In the genomic region with DNA sequence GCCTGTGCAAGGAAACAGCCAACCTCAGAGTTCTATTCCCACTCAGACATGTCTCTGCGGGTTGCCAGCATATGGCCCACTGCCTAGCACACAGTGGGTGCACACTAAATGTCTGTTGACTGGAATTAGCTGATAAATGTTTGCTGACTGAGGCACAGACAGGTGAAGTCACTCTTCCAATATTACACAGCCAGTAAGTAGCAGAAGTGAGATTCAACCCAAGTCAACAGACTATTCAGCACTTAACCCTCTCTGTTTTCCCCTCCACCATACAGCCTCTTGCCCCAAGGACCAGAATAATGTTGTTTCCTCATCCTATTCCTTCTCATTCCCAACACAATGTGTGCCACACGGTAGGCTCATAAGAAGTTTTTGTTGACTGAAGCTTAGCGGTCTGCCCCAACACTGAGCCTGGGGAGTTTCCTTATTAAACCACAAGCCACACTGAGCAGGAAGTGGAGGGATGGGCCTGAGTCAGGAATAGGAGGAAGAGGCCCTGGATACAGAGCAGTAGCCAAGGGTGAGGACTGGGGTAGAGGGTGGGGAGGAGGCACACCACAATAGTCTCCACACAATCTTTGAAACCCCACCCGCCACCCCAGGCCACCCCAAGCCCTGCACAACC, we compare ENCODE assay signal across 9 cellular contexts. TPM values are rescaled to one million over a fixed set of nuclear protein-coding genes. Genes with fewer than 3 reads are reported as not detected.
DNase-seq lines count a peak whose midpoint lies in the region; ATAC-seq, FAIRE-seq and TF ChIP-seq lines count a peak whose summit lies in the region.
"Had no signal": no experiment of that assay in that cellular context is flagged by ENCODE, and none has a peak within 500 bp of the region (broad histone marks: within the 10 kb centered on the region; RNA-seq: fewer than 3 reads in every experiment).

No MANE protein-coding gene starts in this region.

- peak; percentile 77 for ATAC-seq in GM12878
- peak in 3 of 4 donors; percentile 72 to 83 (median 80) for ATAC-seq in pancreas

- WGBS in GM12878 (ENCODE audit: insufficient coverage, insufficient replicate concordance, low lambda C conversion rate, missing lambda C conversion rate) = 18% methylated on average over 3 of the region's 4 CpGs
- 83 to 85% methylated on average over 4 of the region's 4 CpGs for WGBS in pancreas, 2 donors

- BruUV-seq in GM12878 (replicated peaks; lab: Mats Ljungman, UMichigan) = no TSS peak

- H3K4me2 ChIP-seq in GM12878 (ENCODE audit: control insufficient read depth, insufficient read depth) = peak overlapping the region; percentile 77

- intact Hi-C loops in GM12878 (cut with micrococcal nuclease; ENCODE audit: unreplicated experiment) (no loop called here), pancreas (cut with DNase I) (no loop called here), posterior vena cava (cut with DNase I) (no loop called here)

- TF ChIP-seq RAD21 in GM12878 (IDR thresholded peaks at IDR 0.05; ENCODE audit: insufficient read depth, low read depth, low read length) = no peak

- H3K9ac ChIP-seq in GM12878 (ENCODE audit: control insufficient read depth, insufficient read depth, low read length) = no peak overlapping the region

- TF ChIP-seq CTCF in NB4 (IDR thresholded peaks at IDR 0.05; ENCODE audit: low read depth, low read length) = no peak
- no peak for TF ChIP-seq CTCF in GM12878 (IDR thresholded peaks at IDR 0.05 in 2 of 3, conservative IDR thresholded peaks at IDR 0.05 in 1 of 3; ENCODE audit: control insufficient read depth in 2 of 3, extremely low read depth in 1 of 3, insufficient read depth in 1 of 3, low read depth in 3 of 3, low read length in 3 of 3)
- TF ChIP-seq CTCF in pancreas (IDR thresholded peaks at IDR 0.05) = no peak

- no peak for TF ChIP-seq EP300 in GM12878 (IDR thresholded peaks at IDR 0.05; ENCODE audit: borderline replicate concordance in 1 of 2, control insufficient read depth in 1 of 2, low read depth in 2 of 2, low read length in 2 of 2)

- no peaks in the 10 kb centered on the region for H4K20me1 ChIP-seq in GM12878 (ENCODE audit: control insufficient read depth, insufficient read depth)

- in situ Hi-C loops in GM12878 (cut with MboI) = no loop called here

- H3K9me3 ChIP-seq in GM12878 (replicated peaks; ENCODE audit: control insufficient read depth, insufficient read depth, low read length) (no peaks in the 10 kb centered on the region), pancreas (no peaks in the 10 kb centered on the region)
- H3K9me3 ChIP-seq: SJCRH30 had no signal

- SMC1A ChIA-PET in GM12878 (lab: Charles Lee; ENCODE audit: uncharacterized antibody, unreplicated experiment) = interaction anchor here (0.8 to 2.4 kb wide), 11 partner anchors 9 to 77 kb away, joined by 3 to 12 read pairs (median 4); no protein-coding TSS in a partner anchor

- H3K27ac ChIP-seq in GM12878 (ENCODE audit: control insufficient read depth, insufficient read depth) (no peak overlapping the region), pancreas (no peak overlapping the region)
- H3K27ac ChIP-seq: SJCRH30 had no signal

- TF ChIP-seq POLR2A in NB4 (IDR thresholded peaks at IDR 0.05; ENCODE audit: extremely low read depth, insufficient read length) (no peak), GM12878 (IDR thresholded peaks at IDR 0.05; ENCODE audit: low read depth, low read length) (no peak)

- RAD21 ChIA-PET in GM12878 (lab: Charles Lee; ENCODE audit: unreplicated experiment) = interaction anchor here (1.0 to 2.9 kb wide), 4 partner anchors 18 to 74 kb away, joined by 4 to 22 read pairs (median 5); partner anchors contain the start of gene IL10RA

- no peaks in the 10 kb centered on the region for H3K79me2 ChIP-seq in GM12878 (ENCODE audit: control insufficient read depth, insufficient read depth, low read length)

- H3K4me3 ChIP-seq in NB4 (ENCODE audit: low read depth, low read length) (no peak overlapping the region), GM12878 (no peak overlapping the region), pancreas (no peak overlapping the region)
- H3K4me3 ChIP-seq: SJCRH30 had no signal

- DNase-seq in activated CD4-positive, alpha-beta T cell treated with anti-CD3 and anti-CD28 coated beads for 48 hours = peak; percentile 48
- no peak for DNase-seq in activated CD4-positive, alpha-beta T cell treated with anti-CD3 and anti-CD28 coated beads, Interleukin-2, amount 50 U/mL, for 1 hour
- DNase-seq in NB4 (ENCODE audit: low read depth) (peak; percentile 89), GM12878 (ENCODE audit: low read depth, low spot score) (no peak), pancreas (no peak), COLO668 (lab: John Stamatoyannopoulos, UW; ENCODE audit: unreplicated experiment) (no peak), HEK293T (ENCODE audit: extremely low spot score) (no peak), posterior vena cava (ENCODE audit: low spot score) (no peak)
- DNase-seq: SJCRH30 had no signal

- POLR2A ChIA-PET in GM12878 (lab: Charles Lee) = interaction anchor here (1.1 to 2.0 kb wide), 3 partner anchors 10 to 16 kb away, joined by 3 to 9 read pairs (median 5); partner anchors contain the start of gene IL10RA
- POLR2A ChIA-PET in HEK293T (lab: Yijun Ruan, JAX) = no interaction called here

- CTCF ChIA-PET in GM12878 (lab: Yijun Ruan, JAX) (interaction anchor here (1.0 to 1.7 kb wide), 8 partner anchors 9 to 163 kb away, joined by 3 to 8 read pairs (median 4); no protein-coding TSS in a partner anchor), HEK293T (lab: Yijun Ruan, JAX) (interaction anchor here (1.9 kb wide), 1 partner anchor 24 kb away, joined by 5 read pairs; no protein-coding TSS in a partner anchor)

- H3K27me3 ChIP-seq in GM12878 (replicated peaks in 1 of 2; ENCODE audit: control insufficient read depth in 2 of 2, insufficient read depth in 2 of 2, low read length in 1 of 2) = no peaks in the 10 kb centered on the region
- no peaks in the 10 kb centered on the region for H3K27me3 ChIP-seq in pancreas
- H3K27me3 ChIP-seq: SJCRH30 had no signal

- FAIRE-seq in GM12878 (lab: Jason Lieb, UNC) (peak; percentile 83), pancreas (lab: Jason Lieb, UNC) (no peak)

- peak overlapping the region; percentile 36; the same call in 1 of the 2 replicates for H2AFZ ChIP-seq in GM12878 (ENCODE audit: control insufficient read depth, low read depth, low read length)

- peaks cover 13% of the 10 kb centered on the region for H3K4me1 ChIP-seq in GM12878 (ENCODE audit: control insufficient read depth, insufficient read depth, low read length)
- H3K4me1 ChIP-seq in pancreas = peaks cover 0 to 5% (median 0%) of the 10 kb centered on the region in 3 donors
- H3K4me1 ChIP-seq: SJCRH30 had no signal

- H3K36me3 ChIP-seq in GM12878 (ENCODE audit: control insufficient read depth in 2 of 2, insufficient read depth in 2 of 2, low read length in 1 of 2) (no peaks in the 10 kb centered on the region), pancreas (no peaks in the 10 kb centered on the region)
- H3K36me3 ChIP-seq: SJCRH30 had no signal

TF ChIP-seq in GM12878, 131 proteins besides CTCF, POLR2A, EP300 and RAD21 (continues in another document):
- TF ChIP-seq EED (IDR thresholded peaks at IDR 0.05; ENCODE audit: low read depth) (peak; percentile 92), DPF2 (IDR thresholded peaks at IDR 0.05) (peak; percentile 65), IKZF2 (IDR thresholded peaks at IDR 0.05) (peak; percentile 78 to 85)

TF ChIP-seq in HEK293T, 16 proteins besides CTCF, POLR2A, EP300 and RAD21 (continues in another document):
- no peak for TF ChIP-seq CTBP1 (IDR thresholded peaks at IDR 0.05; ENCODE audit: borderline replicate concordance)
- TF ChIP-seq BHLHE40 (IDR thresholded peaks at IDR 0.05; ENCODE audit: borderline replicate concordance) = no peak
- TF ChIP-seq SUZ12 (IDR thresholded peaks at IDR 0.05) = no peak
- no peak for TF ChIP-seq NFRKB (IDR thresholded peaks at IDR 0.05)

RNA-seq across cellular contexts. Expression of gene IL10RA, which starts 15.7 kb away (rescaled TPM):
- total RNA-seq in GM12878 (2013; cell fraction: nucleolus; rRNA removed) = 57.8 and 59.8 TPM in 2 replicates
- total RNA-seq in GM12878 (2014; rRNA removed) (12.0 and 12.5 TPM in 2 replicates), GM12878 (2014; rRNA removed; fragmentation: Illumina TruSeq; extraction: Trizol) (6.5 and 8.8 TPM in 2 replicates), GM12878 (2021) (10.8 and 11.8 TPM in 2 replicates), pancreas (10 to 100 TPM in 1 of 6 donors, 1 to 10 TPM in 3, under 1 TPM in 2; 0.60 to 15.5 (median 4.0) TPM), posterior vena cava (10 to 100 TPM; 12.1 to 28.3 TPM)
- 22.6 TPM for polyA plus RNA-seq in GM12878 (2011; ENCODE audit: low read depth)
- polyA plus RNA-seq in GM12878 (2011; rRNA removed) (29.5 and 45.9 TPM in 2 replicates), GM12878 (2014; fragmentation: Illumina TruSeq; extraction: Trizol) (5.9 and 13.7 TPM in 2 replicates), GM12878 (2014; fragmentation: Nextera tagmentation; extraction: Ambion mirVana) (1 to 10 TPM in 1 of 2 experiments, under 1 TPM in 1; 0.77 to 1.4 TPM), GM12878 (2014; rRNA removed) (11.0 and 18.7 TPM in 2 replicates), GM12878 (2016; fragmentation: Nextera tagmentation; extraction: Ambion mirVana) (1 to 10 TPM; 7.4 to 8.5 TPM), pancreas (1 to 10 TPM; 1.8 to 2.4 TPM)
- 38.2 and 61.8 TPM in 2 replicates for polyA plus RNA-seq in GM12878 (2011; cell fraction: cytosol; rRNA removed)
- 57.3 and 71.0 TPM in 2 replicates for polyA plus RNA-seq in GM12878 (2011; cell fraction: nucleus; rRNA removed)
- polyA plus RNA-seq in GM12878 (2012) = 13.8 and 14.8 TPM in 2 replicates
- polyA minus RNA-seq in GM12878 (2011; rRNA and poly(A)+ RNA removed) = 76.7 and 94.2 TPM in 2 replicates
- polyA minus RNA-seq in GM12878 (2011; cell fraction: cytosol; rRNA and poly(A)+ RNA removed) = 17.8 and 20.6 TPM in 2 replicates
- polyA minus RNA-seq in GM12878 (2011; cell fraction: nucleus; rRNA and poly(A)+ RNA removed) = 57.1 and 67.5 TPM in 2 replicates
- total RNA-seq: SJCRH30 had no signal

RNA-seq across cellular contexts. Expression of gene TMPRSS13, which starts 41.3 kb away (rescaled TPM):
- total RNA-seq in GM12878 (2013; cell fraction: nucleolus; rRNA removed) = 1.6 TPM in 2 replicates
- total RNA-seq in GM12878 (2014; rRNA removed) = 0.23 and 0.65 TPM in 2 replicates
- total RNA-seq in GM12878 (2014; rRNA removed; fragmentation: Illumina TruSeq; extraction: Trizol) = 0.18 and 0.45 TPM in 2 replicates
- 0.46 and 0.66 TPM in 2 replicates for total RNA-seq in GM12878 (2021)
- polyA plus RNA-seq in GM12878 (2011; ENCODE audit: low read depth) = 0.18 TPM
- polyA plus RNA-seq in GM12878 (2011; rRNA removed) = 0.49 and 0.50 TPM in 2 replicates
- 0.53 and 0.61 TPM in 2 replicates for polyA plus RNA-seq in GM12878 (2011; cell fraction: cytosol; rRNA removed)
- 1.8 and 2.9 TPM in 2 replicates for polyA plus RNA-seq in GM12878 (2011; cell fraction: nucleus; rRNA removed)
- polyA plus RNA-seq in GM12878 (2012) = 0.35 and 0.37 TPM in 2 replicates
- polyA plus RNA-seq in GM12878 (2014; fragmentation: Illumina TruSeq; extraction: Trizol) = 0.22 and 0.24 TPM in 2 replicates
- under 1 TPM in 1 of 2 experiments, not detected in 1; 0.05 TPM for polyA plus RNA-seq in GM12878 (2014; fragmentation: Nextera tagmentation; extraction: Ambion mirVana)
- polyA plus RNA-seq in GM12878 (2014; rRNA removed) = 0.29 and 0.57 TPM in 2 replicates
- under 1 TPM in 1 of 2 experiments, not detected in 1; 0.09 TPM for polyA plus RNA-seq in GM12878 (2016; fragmentation: Nextera tagmentation; extraction: Ambion mirVana)
- 0.15 and 0.41 TPM in 2 replicates for polyA minus RNA-seq in GM12878 (2011; rRNA and poly(A)+ RNA removed)
- not detected in 2 replicates for polyA minus RNA-seq in GM12878 (2011; cell fraction: cytosol; rRNA and poly(A)+ RNA removed)
- 0.48 and 0.57 TPM in 2 replicates for polyA minus RNA-seq in GM12878 (2011; cell fraction: nucleus; rRNA and poly(A)+ RNA removed)
- 1 to 10 TPM; 1.4 to 8.2 (median 2.0) TPM for total RNA-seq in pancreas
- polyA plus RNA-seq in pancreas = 1 to 10 TPM; 3.2 TPM
- under 1 TPM; 0.24 to 0.37 TPM for total RNA-seq in posterior vena cava
- total RNA-seq: SJCRH30 had no signal

Comparison
In these comparisons a context has a peak if more than half of its experiments do, and no peak if none do; other contexts are left out.
1. DNase-seq: peak in activated CD4-positive, alpha-beta T cell treated with anti-CD3 and anti-CD28 coated beads for 48 hours (single experiment) and NB4 (single experiment); none in activated CD4-positive, alpha-beta T cell treated with anti-CD3 and anti-CD28 coated beads, Interleukin-2, amount 50 U/mL, for 1 hour (single experiment), GM12878 (single experiment), pancreas (0 of 6), COLO668 (single experiment), HEK293T (single experiment) and posterior vena cava (single experiment).